7 cellular contexts compared by ENCODE assay signal in genomic region chr19:55912916-55913315, GRCh38. TPM values are rescaled to one million over a fixed set of nuclear protein-coding genes. Genes with fewer than 3 reads are reported as not detected.
"Had no signal": no experiment of that assay in that cellular context is flagged by ENCODE, and none has a peak within 500 bp of the region (broad histone marks: within the 10 kb centered on the region; RNA-seq: fewer than 3 reads in every experiment).

No MANE protein-coding gene starts in this region.

- H3K27ac Mint-ChIP-seq: IgD-negative memory B cell had no signal

- H3K4me3 ChIP-seq: K562 had no signal

- H3K4me1 Mint-ChIP-seq: IgD-negative memory B cell had no signal

- H3K4me3 Mint-ChIP-seq: IgD-negative memory B cell had no signal

- DNase-seq: IMR-90 had no signal

- H3K27ac ChIP-seq: HL-60 had no signal

RNA-seq across cellular contexts. Expression of gene NLRP13, which starts 19.2 kb away (rescaled TPM):
- total RNA-seq: HepG2, HT-29, HT1080, IMR-90, K562 had no signal

RNA-seq across cellular contexts. Expression of gene NLRP8, which starts 34.7 kb away (rescaled TPM):
- total RNA-seq: HepG2, HT-29, HT1080, IMR-90, K562 had no signal
